In the genomic region with DNA sequence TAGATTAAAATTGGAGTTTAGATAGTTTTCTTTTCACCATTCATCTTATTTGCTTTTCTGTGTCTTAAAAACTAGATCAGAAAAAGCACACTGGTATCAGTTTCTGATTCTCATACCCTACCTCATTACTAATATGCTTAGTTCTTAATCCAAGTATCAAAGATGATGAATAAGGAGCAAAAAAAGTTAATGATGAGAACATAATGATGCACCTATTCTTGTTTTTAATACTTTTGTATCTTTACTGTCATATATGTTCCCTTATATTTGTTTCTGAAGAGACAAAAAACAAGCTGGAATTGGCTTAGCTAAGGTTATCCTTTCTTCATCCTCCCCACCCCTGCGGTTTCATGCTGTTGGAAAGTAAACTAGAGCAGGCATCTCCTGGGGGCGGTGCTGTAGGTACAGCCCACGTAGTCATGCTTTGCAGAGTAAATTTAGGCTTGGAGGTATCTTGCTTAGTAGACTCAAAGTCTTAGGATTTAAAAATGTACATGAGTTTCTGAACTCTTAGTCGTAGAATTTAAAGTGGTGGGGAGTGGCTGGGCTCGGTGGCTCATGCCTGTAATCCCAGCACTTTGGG, we compare ENCODE assay signal across 17 cellular contexts. TPM values are rescaled to one million over a fixed set of nuclear protein-coding genes. Genes with fewer than 3 reads are reported as not detected.
A peak's percentile ranks its signal among the peaks of the same experiment; 100 is the strongest.
DNase-seq lines count a peak whose midpoint lies in the region; ATAC-seq, FAIRE-seq and TF ChIP-seq lines count a peak whose summit lies in the region.
"Had no signal": no experiment of that assay in that cellular context is flagged by ENCODE, and none has a peak within 500 bp of the region (broad histone marks: within the 10 kb centered on the region; RNA-seq: fewer than 3 reads in every experiment).

No MANE protein-coding gene starts in this region.

- no peak for TF ChIP-seq POLR2A in GM12878 (IDR thresholded peaks at IDR 0.05; ENCODE audit: low read depth, low read length)

- 84% methylated on average over 5 of the region's 5 CpGs for WGBS in GM12878 (ENCODE audit: insufficient coverage, insufficient replicate concordance, low lambda C conversion rate, missing lambda C conversion rate)

- CTCF ChIA-PET in activated CD4-positive, alpha-beta T cell treated with anti-CD3 and anti-CD28 coated beads for 36 hours (lab: Charles Lee), result interaction anchor here (1.0 to 4.0 kb wide), 4 partner anchors 8 to 26 kb away, joined by 3 to 18 read pairs (median 8); no protein-coding TSS in a partner anchor
- CTCF ChIA-PET in GM12878 (lab: Yijun Ruan, JAX), result interaction anchor here (0.5 kb wide), 1 partner anchor 100 kb away, joined by 3 read pairs; no protein-coding TSS in a partner anchor

- no peak for TF ChIP-seq RAD21 in GM12878 (IDR thresholded peaks at IDR 0.05; ENCODE audit: insufficient read depth, low read depth, low read length)

- no peak overlapping the region for H3K4me3 ChIP-seq in GM12878
- H3K4me3 ChIP-seq: BLaER1 had no signal

- SMC1A ChIA-PET in GM12878 (lab: Charles Lee; ENCODE audit: uncharacterized antibody, unreplicated experiment), result interaction anchor here (0.7 kb wide), 1 partner anchor 16 kb away, joined by 3 read pairs; no protein-coding TSS in a partner anchor

- BruUV-seq in GM12878 (replicated peaks; lab: Mats Ljungman, UMichigan), result no TSS peak

- no peaks in the 10 kb centered on the region for H4K20me1 ChIP-seq in GM12878 (ENCODE audit: control insufficient read depth, insufficient read depth)

- no peaks in the 10 kb centered on the region for H3K27me3 ChIP-seq in GM12878 (replicated peaks in 1 of 2; ENCODE audit: control insufficient read depth in 2 of 2, insufficient read depth in 2 of 2, low read length in 1 of 2)
- H3K27me3 ChIP-seq: BLaER1 had no signal

- H3K4me1 ChIP-seq in GM12878 (ENCODE audit: control insufficient read depth, insufficient read depth, low read length), result peaks cover 39% of the 10 kb centered on the region
- H3K4me1 ChIP-seq: BLaER1 had no signal

- H3K36me3 ChIP-seq in GM12878 (ENCODE audit: control insufficient read depth in 2 of 2, insufficient read depth in 2 of 2, low read length in 1 of 2), result peaks cover 4 to 35% of the 10 kb centered on the region in 2 experiments

- no peak for TF ChIP-seq EP300 in GM12878 (IDR thresholded peaks at IDR 0.05; ENCODE audit: borderline replicate concordance in 1 of 2, control insufficient read depth in 1 of 2, low read depth in 2 of 2, low read length in 2 of 2)

- no peaks in the 10 kb centered on the region for H3K9me3 Mint-ChIP-seq in activated CD4-positive, alpha-beta T cell treated with anti-CD3 and anti-CD28 coated beads for 36 hours (ENCODE audit: low read depth)
- H3K9me3 Mint-ChIP-seq in stimulated activated effector memory CD8-positive, alpha-beta T cell treated with anti-CD3 and anti-CD28 coated beads, Interleukin-12 subunit alpha, Interleukin-12 subunit beta, amount 100 ng/mL, for 72 hours, result no peaks in the 10 kb centered on the region
- H3K9me3 Mint-ChIP-seq: HFFc6 had no signal

- no peak overlapping the region for H3K4me2 ChIP-seq in GM12878 (ENCODE audit: control insufficient read depth, insufficient read depth)
- H3K4me2 ChIP-seq: BLaER1 had no signal

- no peaks in the 10 kb centered on the region for H3K9me3 ChIP-seq in GM12878 (replicated peaks; ENCODE audit: control insufficient read depth, insufficient read depth, low read length)
- H3K9me3 ChIP-seq: BLaER1 had no signal

- peaks cover 84% of the 10 kb centered on the region for H3K4me1 Mint-ChIP-seq in activated CD4-positive, alpha-beta T cell treated with anti-CD3 and anti-CD28 coated beads for 36 hours
- peaks cover 56% of the 10 kb centered on the region for H3K4me1 Mint-ChIP-seq in stimulated activated effector memory CD8-positive, alpha-beta T cell treated with anti-CD3 and anti-CD28 coated beads, Interleukin-12 subunit alpha, Interleukin-12 subunit beta, amount 100 ng/mL, for 72 hours

- H3K27ac ChIP-seq in GM12878 (ENCODE audit: control insufficient read depth, insufficient read depth), result peak overlapping the region; percentile 16; the same call in 1 of the 2 replicates
- H3K27ac ChIP-seq: 22Rv1, BLaER1 had no signal

- no peak for FAIRE-seq in GM12878 (lab: Jason Lieb, UNC)
- FAIRE-seq: H1 had no signal

- no peak for TF ChIP-seq CTCF in GM12878 (IDR thresholded peaks at IDR 0.05 in 2 of 3, conservative IDR thresholded peaks at IDR 0.05 in 1 of 3; ENCODE audit: control insufficient read depth in 2 of 3, extremely low read depth in 1 of 3, insufficient read depth in 1 of 3, low read depth in 3 of 3, low read length in 3 of 3)

- peaks cover 82% of the 10 kb centered on the region for H3K36me3 Mint-ChIP-seq in activated CD4-positive, alpha-beta T cell treated with anti-CD3 and anti-CD28 coated beads for 36 hours (ENCODE audit: low read depth)
- H3K36me3 Mint-ChIP-seq in stimulated activated effector memory CD8-positive, alpha-beta T cell treated with anti-CD3 and anti-CD28 coated beads, Interleukin-12 subunit alpha, Interleukin-12 subunit beta, amount 100 ng/mL, for 72 hours, result peaks cover 97% of the 10 kb centered on the region

- H3K79me2 ChIP-seq in GM12878 (ENCODE audit: control insufficient read depth, insufficient read depth, low read length), result no peaks in the 10 kb centered on the region; the same call in 1 of the 2 replicates

- no peaks in the 10 kb centered on the region for H3K27me3 Mint-ChIP-seq in activated CD4-positive, alpha-beta T cell treated with anti-CD3 and anti-CD28 coated beads for 36 hours

- peak; percentile 38 for DNase-seq in activated CD4-positive, alpha-beta T cell treated with anti-CD3 and anti-CD28 coated beads for 36 hours
- DNase-seq in activated CD4-positive, alpha-beta T cell treated with anti-CD3 and anti-CD28 coated beads for 48 hours, result no peak
- DNase-seq in stimulated activated CD4-positive, alpha-beta T cell treated with anti-CD3 and anti-CD28 coated beads, Interleukin-15, amount 100 ng/mL, for 24 hours, result peak; percentile 32
- DNase-seq in stimulated activated CD4-positive, alpha-beta T cell treated with anti-CD3 and anti-CD28 coated beads, Interleukin-2, amount 100 ng/mL, for 48 hours, result no peak
- no peak for DNase-seq in GM12878 (ENCODE audit: low read depth, low spot score)
- DNase-seq in stimulated activated effector memory CD8-positive, alpha-beta T cell treated with anti-CD3 and anti-CD28 coated beads, Interleukin-12 subunit alpha, Interleukin-12 subunit beta, amount 100 ng/mL, for 72 hours (ENCODE audit: low spot score in 2 of 2), result no peak
- no peak for DNase-seq in NOMO-1 (lab: John Stamatoyannopoulos, UW; ENCODE audit: unreplicated experiment in 2 of 2)
- DNase-seq: DMS153, EL, HFFc6, KBM-7, NCI-H1092, NCI-H1694 had no signal

- in situ Hi-C loops in GM12878 (cut with MboI), result no loop called here

- peak; percentile 40 for ATAC-seq in activated CD4-positive, alpha-beta T cell treated with anti-CD3 and anti-CD28 coated beads for 36 hours
- ATAC-seq in GM12878, result no peak
- ATAC-seq in stimulated activated effector memory CD8-positive, alpha-beta T cell treated with anti-CD3 and anti-CD28 coated beads, Interleukin-12 subunit alpha, Interleukin-12 subunit beta, amount 100 ng/mL, for 72 hours, result peak; percentile 56
- no peak for ATAC-seq in HG02759 (IDR thresholded peaks at IDR 0.05; ENCODE audit: unreplicated experiment)

- intact Hi-C loops in activated CD4-positive, alpha-beta T cell treated with anti-CD3 and anti-CD28 coated beads for 36 hours (cut with DNase I, micrococcal nuclease), result no loop called here
- intact Hi-C loops in GM12878 (cut with micrococcal nuclease; ENCODE audit: unreplicated experiment), result no loop called here

- H2AFZ ChIP-seq in GM12878 (ENCODE audit: control insufficient read depth, low read depth, low read length), result no peak overlapping the region

- POLR2A ChIA-PET in activated CD4-positive, alpha-beta T cell treated with anti-CD3 and anti-CD28 coated beads for 36 hours (lab: Charles Lee), result no interaction called here
- POLR2A ChIA-PET in GM12878 (lab: Charles Lee), result no interaction called here

- RAD21 ChIA-PET in GM12878 (lab: Charles Lee; ENCODE audit: unreplicated experiment), result no interaction called here

- H3K27ac Mint-ChIP-seq in activated CD4-positive, alpha-beta T cell treated with anti-CD3 and anti-CD28 coated beads for 36 hours, result peak overlapping the region; percentile 63
- H3K27ac Mint-ChIP-seq in stimulated activated effector memory CD8-positive, alpha-beta T cell treated with anti-CD3 and anti-CD28 coated beads, Interleukin-12 subunit alpha, Interleukin-12 subunit beta, amount 100 ng/mL, for 72 hours, result peak overlapping the region; percentile 61
- H3K27ac Mint-ChIP-seq: HFFc6 had no signal

- H3K9ac ChIP-seq in GM12878 (ENCODE audit: control insufficient read depth, insufficient read depth, low read length), result no peak overlapping the region
- H3K9ac ChIP-seq: BLaER1 had no signal

- no peak overlapping the region for H3K4me3 Mint-ChIP-seq in activated CD4-positive, alpha-beta T cell treated with anti-CD3 and anti-CD28 coated beads for 36 hours
- H3K4me3 Mint-ChIP-seq in stimulated activated effector memory CD8-positive, alpha-beta T cell treated with anti-CD3 and anti-CD28 coated beads, Interleukin-12 subunit alpha, Interleukin-12 subunit beta, amount 100 ng/mL, for 72 hours, result no peak overlapping the region
- H3K4me3 Mint-ChIP-seq: HFFc6 had no signal

RNA-seq across cellular contexts. Expression of gene CNIH4, which starts 16.4 kb away (rescaled TPM):
- total RNA-seq in activated CD4-positive, alpha-beta T cell treated with anti-CD3 and anti-CD28 coated beads for 36 hours, result 10 to 100 TPM; 29.9 to 49.6 TPM
- 38.0 and 39.4 TPM in 2 replicates for total RNA-seq in GM12878 (2013; cell fraction: nucleolus; rRNA removed)
- 28.4 and 36.9 TPM in 2 replicates for total RNA-seq in GM12878 (2014; rRNA removed)
- total RNA-seq in GM12878 (2014; rRNA removed; fragmentation: Illumina TruSeq; extraction: Trizol), result 27.8 and 28.2 TPM in 2 replicates
- 27.8 and 28.4 TPM in 2 replicates for total RNA-seq in GM12878 (2021)
- polyA plus RNA-seq in GM12878 (2011; ENCODE audit: low read depth), result 5.5 TPM
- 67.3 and 69.8 TPM in 2 replicates for polyA plus RNA-seq in GM12878 (2011; rRNA removed)
- polyA plus RNA-seq in GM12878 (2011; cell fraction: cytosol; rRNA removed), result 30.1 and 45.4 TPM in 2 replicates
- 18.0 and 19.5 TPM in 2 replicates for polyA plus RNA-seq in GM12878 (2011; cell fraction: nucleus; rRNA removed)
- 25.2 and 31.2 TPM in 2 replicates for polyA plus RNA-seq in GM12878 (2012)
- 23.2 and 27.1 TPM in 2 replicates for polyA plus RNA-seq in GM12878 (2014; fragmentation: Illumina TruSeq; extraction: Trizol)
- polyA plus RNA-seq in GM12878 (2014; fragmentation: Nextera tagmentation; extraction: Ambion mirVana), result 100 to 1,000 TPM; 134 to 173 TPM
- polyA plus RNA-seq in GM12878 (2014; rRNA removed), result 27.6 and 33.1 TPM in 2 replicates
- 10 to 100 TPM; 87.2 to 87.8 TPM for polyA plus RNA-seq in GM12878 (2016; fragmentation: Nextera tagmentation; extraction: Ambion mirVana)
- 30.2 and 55.3 TPM in 2 replicates for polyA minus RNA-seq in GM12878 (2011; rRNA and poly(A)+ RNA removed)
- 7.4 and 12.4 TPM in 2 replicates for polyA minus RNA-seq in GM12878 (2011; cell fraction: cytosol; rRNA and poly(A)+ RNA removed)
- 16.7 and 23.3 TPM in 2 replicates for polyA minus RNA-seq in GM12878 (2011; cell fraction: nucleus; rRNA and poly(A)+ RNA removed)

RNA-seq across cellular contexts. Expression of gene NVL, which starts 43.1 kb away (rescaled TPM):
- 10 to 100 TPM; 34.2 to 44.1 TPM for total RNA-seq in activated CD4-positive, alpha-beta T cell treated with anti-CD3 and anti-CD28 coated beads for 36 hours
- total RNA-seq in GM12878 (2013; cell fraction: nucleolus; rRNA removed), result 92.2 and 102 TPM in 2 replicates
- total RNA-seq in GM12878 (2014; rRNA removed) (23.5 and 32.9 TPM in 2 replicates), GM12878 (2014; rRNA removed; fragmentation: Illumina TruSeq; extraction: Trizol) (38.0 and 41.3 TPM in 2 replicates), GM12878 (2021) (28.1 and 28.5 TPM in 2 replicates)
- 14.0 TPM for polyA plus RNA-seq in GM12878 (2011; ENCODE audit: low read depth)
- polyA plus RNA-seq in GM12878 (2011; rRNA removed) (25.6 and 33.0 TPM in 2 replicates), GM12878 (2014; fragmentation: Illumina TruSeq; extraction: Trizol) (43.6 and 58.2 TPM in 2 replicates), GM12878 (2014; fragmentation: Nextera tagmentation; extraction: Ambion mirVana) (10 to 100 TPM; 20.3 to 30.4 TPM), GM12878 (2014; rRNA removed) (32.7 and 37.4 TPM in 2 replicates), GM12878 (2016; fragmentation: Nextera tagmentation; extraction: Ambion mirVana) (10 to 100 TPM; 46.4 to 49.6 TPM)
- polyA plus RNA-seq in GM12878 (2011; cell fraction: cytosol; rRNA removed), result 16.6 and 20.9 TPM in 2 replicates
- 23.2 and 30.1 TPM in 2 replicates for polyA plus RNA-seq in GM12878 (2011; cell fraction: nucleus; rRNA removed)
- 12.9 and 14.3 TPM in 2 replicates for polyA plus RNA-seq in GM12878 (2012)
- polyA minus RNA-seq in GM12878 (2011; rRNA and poly(A)+ RNA removed), result 23.3 and 24.4 TPM in 2 replicates
- polyA minus RNA-seq in GM12878 (2011; cell fraction: cytosol; rRNA and poly(A)+ RNA removed), result 9.9 and 10.2 TPM in 2 replicates
- polyA minus RNA-seq in GM12878 (2011; cell fraction: nucleus; rRNA and poly(A)+ RNA removed), result 16.2 and 21.8 TPM in 2 replicates

Comparison
In these comparisons a context has a peak if more than half of its experiments do, and no peak if none do; other contexts are left out.
1. DNase-seq: peak in activated CD4-positive, alpha-beta T cell treated with anti-CD3 and anti-CD28 coated beads for 36 hours (single experiment) and stimulated activated CD4-positive, alpha-beta T cell treated with anti-CD3 and anti-CD28 coated beads, Interleukin-15, amount 100 ng/mL, for 24 hours (single experiment); none in activated CD4-positive, alpha-beta T cell treated with anti-CD3 and anti-CD28 coated beads for 48 hours (single experiment), stimulated activated CD4-positive, alpha-beta T cell treated with anti-CD3 and anti-CD28 coated beads, Interleukin-2, amount 100 ng/mL, for 48 hours (0 of 2), GM12878 (single experiment), stimulated activated effector memory CD8-positive, alpha-beta T cell treated with anti-CD3 and anti-CD28 coated beads, Interleukin-12 subunit alpha, Interleukin-12 subunit beta, amount 100 ng/mL, for 72 hours (0 of 2) and NOMO-1 (0 of 2).
2. ATAC-seq: peak in activated CD4-positive, alpha-beta T cell treated with anti-CD3 and anti-CD28 coated beads for 36 hours (single experiment) and stimulated activated effector memory CD8-positive, alpha-beta T cell treated with anti-CD3 and anti-CD28 coated beads, Interleukin-12 subunit alpha, Interleukin-12 subunit beta, amount 100 ng/mL, for 72 hours (single experiment); none in GM12878 (single experiment) and HG02759 (single experiment).